12 cellular contexts compared by ENCODE assay signal in genomic region chr5:35248843-35249780, GRCh38. TPM values are rescaled to one million over a fixed set of nuclear protein-coding genes. Genes with fewer than 3 reads are reported as not detected.
A peak's percentile ranks its signal among the peaks of the same experiment; 100 is the strongest.
DNase-seq lines count a peak whose midpoint lies in the region; ATAC-seq and TF ChIP-seq lines count a peak whose summit lies in the region.
"Had no signal": no experiment of that assay in that cellular context is flagged by ENCODE, and none has a peak within 500 bp of the region (broad histone marks: within the 10 kb centered on the region; RNA-seq: fewer than 3 reads in every experiment).

No MANE protein-coding gene starts in this region.

- TF ChIP-seq CTCF in choroid plexus epithelial cell (conservative IDR thresholded peaks at IDR 0.05; ENCODE audit: low read depth, low read length) (no peak), neural progenitor cell (IDR thresholded peaks at IDR 0.05) (no peak), endothelial cell (IDR thresholded peaks at IDR 0.05; ENCODE audit: unreplicated experiment) (no peak), GM13977 (IDR thresholded peaks at IDR 0.05; ENCODE audit: extremely low read depth, insufficient read depth, missing control alignments) (no peak)

- DNase-seq in LHCN-M2 (ENCODE audit: low read depth) (peak; percentile 3), choroid plexus epithelial cell (ENCODE audit: low read depth) (peak; percentile 26), neural progenitor cell (ENCODE audit: low spot score) (no peak), endothelial cell (ENCODE audit: low spot score) (no peak), NCI-H2227 treated with DMSO at 0.1 percent for 48 hours (lab: John Stamatoyannopoulos, UW) (no peak), GM13977 (ENCODE audit: low spot score) (no peak)
- DNase-seq: activated CD4-positive, alpha-beta memory T cell treated with anti-CD3 and anti-CD28 coated beads, Interleukin-2, amount 10 ng/mL, durations not matched to agents 7 days and 5 days; CD8-positive, alpha-beta T cell; immature natural killer cell; occipital lobe had no signal

- H3K4me2 ChIP-seq in BLaER1 treated with 17β-estradiol and CSF1 and Interleukin-3, amounts not matched to agents 10 nM and 100 nM = peak overlapping the region in 8 of 11 experiments; percentile 16 to 45 (median 28); a peak in 12 of 22 replicates
- no peak overlapping the region for H3K4me2 ChIP-seq in neural progenitor cell

- H3K9me3 ChIP-seq in BLaER1 treated with 17β-estradiol and CSF1 and Interleukin-3, amounts not matched to agents 10 nM and 100 nM (replicated peaks in 1 of 11) = peaks cover 20 to 34% (median 24%) of the 10 kb centered on the region in 11 experiments
- no peaks in the 10 kb centered on the region for H3K9me3 ChIP-seq in neural progenitor cell (ENCODE audit: low read depth)

- no peak overlapping the region for H2AFZ ChIP-seq in neural progenitor cell (replicated peaks)

- H3K27me3 ChIP-seq in BLaER1 treated with 17β-estradiol and CSF1 and Interleukin-3, amounts not matched to agents 10 nM and 100 nM = no peaks in the 10 kb centered on the region
- H3K27me3 ChIP-seq in neural progenitor cell = no peaks in the 10 kb centered on the region

- no peak overlapping the region for H3K4me3 ChIP-seq in BLaER1 treated with 17β-estradiol and CSF1 and Interleukin-3, amounts not matched to agents 10 nM and 100 nM
- H3K4me3 ChIP-seq in choroid plexus epithelial cell (ENCODE audit: low read depth, low read length) (peak overlapping the region; percentile 26), neural progenitor cell (no peak overlapping the region)

- peaks cover 0 to 7% (median 0%) of the 10 kb centered on the region in 10 experiments; a peak in 3 of 20 replicates for H3K4me1 ChIP-seq in BLaER1 treated with 17β-estradiol and CSF1 and Interleukin-3, amounts not matched to agents 10 nM and 100 nM
- H3K4me1 ChIP-seq in neural progenitor cell = peaks cover 9% of the 10 kb centered on the region

- H3K79me2 ChIP-seq in neural progenitor cell (ENCODE audit: low read depth) = no peaks in the 10 kb centered on the region

- 0 out of 22 replicates have a peak overlapping the region, but pooled peaks of 1 of the 11 experiments have one; percentile 7 for H3K9ac ChIP-seq in BLaER1 treated with 17β-estradiol and CSF1 and Interleukin-3, amounts not matched to agents 10 nM and 100 nM
- no peak overlapping the region for H3K9ac ChIP-seq in neural progenitor cell

- H4K20me1 ChIP-seq in BLaER1 treated with 17β-estradiol and CSF1 and Interleukin-3, amounts not matched to agents 10 nM and 100 nM = no peaks in the 10 kb centered on the region
- no peaks in the 10 kb centered on the region for H4K20me1 ChIP-seq in neural progenitor cell (ENCODE audit: low read depth)

- H3K4me3 Mint-ChIP-seq in neural progenitor cell = no peak overlapping the region
- no peak overlapping the region for H3K4me3 Mint-ChIP-seq in endothelial cell (ENCODE audit: unreplicated experiment)
- H3K4me3 Mint-ChIP-seq: activated CD4-positive, alpha-beta memory T cell treated with anti-CD3 and anti-CD28 coated beads, Interleukin-2, amount 10 ng/mL, durations not matched to agents 7 days and 5 days; CD8-positive, alpha-beta T cell had no signal

- H3K36me3 Mint-ChIP-seq in neural progenitor cell (no peaks in the 10 kb centered on the region), endothelial cell (ENCODE audit: low read depth, unreplicated experiment) (no peaks in the 10 kb centered on the region)
- H3K36me3 Mint-ChIP-seq: immature natural killer cell had no signal

- H3F3A ChIP-seq in neural progenitor cell (ENCODE audit: low read depth) = no peaks in the 10 kb centered on the region

- in situ Hi-C loops in GM13977 (cut with MboI; ENCODE audit: low pct_unique_long_range_greater_than_20kb, low sequenced_read_pairs, unreplicated experiment) = no loop called here

- H3K27me3 Mint-ChIP-seq in neural progenitor cell (ENCODE audit: insufficient read depth, low read depth) = peaks cover 9% of the 10 kb centered on the region
- peaks cover 1% of the 10 kb centered on the region for H3K27me3 Mint-ChIP-seq in endothelial cell (ENCODE audit: unreplicated experiment)
- H3K27me3 Mint-ChIP-seq: activated CD4-positive, alpha-beta memory T cell treated with anti-CD3 and anti-CD28 coated beads, Interleukin-2, amount 10 ng/mL, durations not matched to agents 7 days and 5 days had no signal

- H3K27ac Mint-ChIP-seq in neural progenitor cell = peak overlapping the region; percentile 31
- H3K27ac Mint-ChIP-seq in endothelial cell (ENCODE audit: unreplicated experiment) = no peak overlapping the region
- H3K27ac Mint-ChIP-seq: activated CD4-positive, alpha-beta memory T cell treated with anti-CD3 and anti-CD28 coated beads, Interleukin-2, amount 10 ng/mL, durations not matched to agents 7 days and 5 days; CD8-positive, alpha-beta T cell had no signal

- H3K4me1 Mint-ChIP-seq in neural progenitor cell (peaks cover 30% of the 10 kb centered on the region), endothelial cell (ENCODE audit: unreplicated experiment) (peaks cover 4% of the 10 kb centered on the region)
- H3K4me1 Mint-ChIP-seq: immature natural killer cell had no signal

- H3K36me3 ChIP-seq in BLaER1 treated with 17β-estradiol and CSF1 and Interleukin-3, amounts not matched to agents 10 nM and 100 nM = no peaks in the 10 kb centered on the region
- H3K36me3 ChIP-seq in neural progenitor cell = no peaks in the 10 kb centered on the region

- peak overlapping the region in 6 of 11 experiments; percentile 10 to 47 (median 26); a peak in 6 of 22 replicates for H3K27ac ChIP-seq in BLaER1 treated with 17β-estradiol and CSF1 and Interleukin-3, amounts not matched to agents 10 nM and 100 nM
- H3K27ac ChIP-seq in neural progenitor cell = no peak overlapping the region

- no peak for ATAC-seq in HG03457 (IDR thresholded peaks at IDR 0.05; ENCODE audit: unreplicated experiment)
- ATAC-seq: CD8-positive, alpha-beta T cell had no signal

- peaks cover 36% of the 10 kb centered on the region for H3K9me3 Mint-ChIP-seq in neural progenitor cell
- H3K9me3 Mint-ChIP-seq in endothelial cell (ENCODE audit: unreplicated experiment) = peaks cover 9% of the 10 kb centered on the region

RNA-seq across cellular contexts. Expression of gene PRLR, which starts 18.8 kb away (rescaled TPM):
- 0.75 and 1.2 TPM in 2 replicates for total RNA-seq in LHCN-M2 (2014; rRNA removed)
- 0.01 TPM for polyA plus RNA-seq in LHCN-M2 (2012)
- 0.51 and 1.3 TPM in 2 replicates for total RNA-seq in neural progenitor cell (ENCODE audit: low replicate concordance)
- 0.21 TPM for total RNA-seq in endothelial cell (ENCODE audit: unreplicated experiment)
- total RNA-seq: activated CD4-positive, alpha-beta memory T cell treated with anti-CD3 and anti-CD28 coated beads, Interleukin-2, amount 10 ng/mL, durations not matched to agents 7 days and 5 days; CD8-positive, alpha-beta T cell had no signal
- polyA plus RNA-seq: immature natural killer cell had no signal

Comparison
In these comparisons a context has a peak if more than half of its experiments do, and no peak if none do; other contexts are left out.
1. DNase-seq: peak in LHCN-M2 (single experiment) and choroid plexus epithelial cell (single experiment); none in neural progenitor cell (single experiment), endothelial cell (single experiment), NCI-H2227 treated with DMSO at 0.1 percent for 48 hours (single experiment) and GM13977 (single experiment).